Comparison of ENCODE assay signal across 9 cellular contexts in the genomic region with DNA sequence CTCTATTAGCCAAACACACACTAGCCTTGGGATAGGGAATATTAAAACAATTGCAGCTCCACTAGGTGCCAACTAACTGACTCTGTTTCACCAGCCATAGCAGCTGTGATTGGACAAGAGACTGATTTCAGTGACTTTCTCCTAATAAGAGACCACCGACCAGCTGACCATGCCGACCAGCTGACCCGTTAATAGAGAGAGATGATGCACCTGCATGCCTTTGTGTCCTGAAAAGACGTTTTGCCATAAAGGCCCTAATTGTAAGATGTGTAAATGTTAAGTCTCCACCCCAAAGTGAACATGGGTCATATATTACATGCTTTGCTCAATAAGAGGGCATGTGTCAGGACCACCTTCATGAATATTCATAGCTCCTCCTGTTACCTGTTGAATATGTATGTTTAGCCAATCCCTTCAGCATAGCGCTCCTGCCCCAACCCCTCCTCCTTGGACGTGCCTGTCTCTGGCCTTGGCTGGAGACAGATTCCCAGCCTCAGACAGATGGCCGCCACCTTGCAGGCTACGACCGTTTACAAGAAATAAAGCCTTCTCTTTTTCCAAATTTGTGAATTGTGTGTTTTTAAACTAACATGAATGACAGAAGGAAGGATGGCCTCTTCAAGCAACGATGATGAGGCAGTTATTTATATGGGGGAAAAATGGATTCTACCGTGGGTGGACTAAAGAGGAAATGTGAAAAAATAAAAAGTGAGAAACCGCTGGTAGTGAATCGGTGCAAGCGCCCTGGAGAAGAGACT. TPM values are rescaled to one million over a fixed set of nuclear protein-coding genes. Genes with fewer than 3 reads are reported as not detected.
A peak's percentile ranks its signal among the peaks of the same experiment; 100 is the strongest.
DNase-seq lines count a peak whose midpoint lies in the region; ATAC-seq, FAIRE-seq and TF ChIP-seq lines count a peak whose summit lies in the region.
"Had no signal": no experiment of that assay in that cellular context is flagged by ENCODE, and none has a peak within 500 bp of the region (broad histone marks: within the 10 kb centered on the region; RNA-seq: fewer than 3 reads in every experiment).

No MANE protein-coding gene starts in this region.

- H3K9me3 ChIP-seq in Loucy (ENCODE audit: insufficient read depth, low read depth, low read length) (no peaks in the 10 kb centered on the region), K562 (replicated peaks; ENCODE audit: control insufficient read depth, insufficient read depth, low read depth, low read length) (no peaks in the 10 kb centered on the region), left lung (no peaks in the 10 kb centered on the region)

- TF ChIP-seq RAD21 in K562 (CRISPR knock-in tag; conservative IDR thresholded peaks at IDR 0.05 in 1 of 2, IDR thresholded peaks at IDR 0.05 in 1 of 2): no peak

- CTCF ChIA-PET in K562 (lab: Yijun Ruan, JAX; ENCODE audit: low intra/inter-chr PET ratio): no interaction called here

- H3K27me3 ChIP-seq in Loucy (ENCODE audit: insufficient read depth, low read length, poor library complexity, severe bottlenecking) (no peaks in the 10 kb centered on the region), K562 (ENCODE audit: control insufficient read depth in 2 of 2, insufficient read depth in 2 of 2, low read length in 2 of 2) (no peaks in the 10 kb centered on the region), left lung (no peaks in the 10 kb centered on the region)

- H3K9ac ChIP-seq in Loucy (ENCODE audit: low read depth, low read length, poor library complexity, severe bottlenecking) (peak overlapping the region; percentile 89), K562 (ENCODE audit: insufficient read depth in 1 of 2, low read depth in 2 of 2, low read length in 2 of 2) (peak overlapping the region; percentile 18 to 42; a peak in 2 of 4 replicates)
- H3K9ac ChIP-seq: KMS-11 had no signal

- H3K4me2 ChIP-seq in Loucy (ENCODE audit: low read depth, low read length, poor library complexity, severe bottlenecking) (peak overlapping the region; percentile 85), K562 (ENCODE audit: insufficient read depth, low read length) (peak overlapping the region; percentile 80)

- H3K4me1 ChIP-seq in Loucy (ENCODE audit: insufficient read depth, low read length, poor library complexity, severe bottlenecking) (peaks cover 52% of the 10 kb centered on the region), K562 (replicated peaks in 1 of 2; ENCODE audit: control insufficient read depth in 2 of 2, insufficient read depth in 2 of 2, low read length in 2 of 2) (peaks cover 11 to 43% of the 10 kb centered on the region in 2 experiments; a peak in 4 of 5 replicates), left lung (peaks cover 11 to 64% of the 10 kb centered on the region in 2 donors)

- H3K36me3 ChIP-seq in Loucy (ENCODE audit: insufficient read depth, low read length) (peaks cover 15% of the 10 kb centered on the region; the same call in 1 of the 2 replicates), K562 (ENCODE audit: control insufficient read depth, insufficient read depth, low read length) (peaks cover 35% of the 10 kb centered on the region), left lung (peaks cover 0 to 19% of the 10 kb centered on the region in 2 donors)

- POLR2A ChIA-PET in K562 (lab: Yijun Ruan, JAX): interaction anchor here (0.7 to 1.6 kb wide), 2 partner anchors 8 to 9 kb away, joined by 4 to 5 read pairs; no protein-coding TSS in a partner anchor

- TF ChIP-seq CTCF in Loucy (conservative IDR thresholded peaks at IDR 0.05; ENCODE audit: low read length): no peak
- no peak for TF ChIP-seq CTCF in K562 (IDR thresholded peaks at IDR 0.05 in 2 of 3, conservative IDR thresholded peaks at IDR 0.05 in 1 of 3; ENCODE audit: insufficient read depth in 2 of 3, low read depth in 1 of 3, low read length in 3 of 3)
- TF ChIP-seq CTCF in left lung (IDR thresholded peaks at IDR 0.05): no peak

- H3K9me2 ChIP-seq in Loucy (replicated peaks; ENCODE audit: low read depth, low read length): no peaks in the 10 kb centered on the region

- H2AFZ ChIP-seq in Loucy (ENCODE audit: low read length): peak overlapping the region; percentile 88
- H2AFZ ChIP-seq in K562 (ENCODE audit: low read depth, low read length): no peak overlapping the region

- H3K9me1 ChIP-seq in K562 (ENCODE audit: control insufficient read depth, insufficient read depth, low read length): peaks cover 1% of the 10 kb centered on the region

- peaks cover 74% of the 10 kb centered on the region for H3K79me2 ChIP-seq in Loucy (ENCODE audit: insufficient read depth, low read length)
- H3K79me2 ChIP-seq in K562 (ENCODE audit: control insufficient read depth, insufficient read depth, low read length): peaks cover 68% of the 10 kb centered on the region

- intact Hi-C loops in K562 (cut with micrococcal nuclease): no loop called here
- intact Hi-C loops in left lung (cut with DNase I): no loop called here

- H3K27ac ChIP-seq in K562 (ENCODE audit: extremely low read depth, low read depth, low read length) (no peak overlapping the region), left lung (peak overlapping the region; percentile 82 to 89), temporal lobe (ENCODE audit: low read depth, low read length) (peak overlapping the region; percentile 89)
- H3K27ac ChIP-seq: KMS-11 had no signal

- 28% methylated on average over 14 of the region's 14 CpGs for WGBS in K562 (ENCODE audit: insufficient coverage, low coverage, missing lambda C conversion rate)

- no peak for TF ChIP-seq EP300 in K562 (IDR thresholded peaks at IDR 0.05; ENCODE audit: low read length)

- no peak for TF ChIP-seq POLR2A in K562 (conservative IDR thresholded peaks at IDR 0.05)

- peaks cover 9% of the 10 kb centered on the region for H4K20me1 ChIP-seq in Loucy (ENCODE audit: insufficient read depth, low read length, poor library complexity, severe bottlenecking)
- H4K20me1 ChIP-seq in K562 (replicated peaks; ENCODE audit: control insufficient read depth, insufficient read depth, low read length): no peaks in the 10 kb centered on the region

- BruUV-seq in K562 (replicated peaks; lab: Mats Ljungman, UMichigan): no TSS peak

- in situ Hi-C loops in K562 (cut with MboI): no loop called here

- FAIRE-seq in K562 (lab: Jason Lieb, UNC): peak; percentile 95

- ATAC-seq in K562: peak; percentile 46
- ATAC-seq in left lung: no peak
- no peak for ATAC-seq in GM21367 (IDR thresholded peaks at IDR 0.05; ENCODE audit: unreplicated experiment)

- DNase-seq in DMS153 (lab: John Stamatoyannopoulos, UW) (peak; percentile 24), K562 (ENCODE audit: extremely low read depth in 1 of 4, low spot score in 3 of 4) (peak in 2 of 4 experiments; percentile 37 to 72), left lung (no peak), GDM1 (lab: John Stamatoyannopoulos, UW) (no peak), activated gamma-delta T cell treated with Interleukin-2 at 50 U/mL for 16 hours (no peak)

- H3K4me3 ChIP-seq in Loucy (ENCODE audit: low read length, poor library complexity, severe bottlenecking) (peak overlapping the region; percentile 82), K562 (no peak overlapping the region), left lung (peak overlapping the region in 1 of 2 donors; percentile 81)

- peaks cover 4% of the 10 kb centered on the region; the same call in 1 of the 2 replicates for H3F3A ChIP-seq in Loucy (ENCODE audit: low read depth)

TF ChIP-seq in K562, 482 proteins besides CTCF, POLR2A, EP300 and RAD21 (continues in another document):
- TF ChIP-seq C11orf30 (IDR thresholded peaks at IDR 0.05; ENCODE audit: low read depth): peak; percentile 68
- TF ChIP-seq SRSF3 (IDR thresholded peaks at IDR 0.05; ENCODE audit: insufficient read depth, low read length): no peak
- TF ChIP-seq MEIS2 (IDR thresholded peaks at IDR 0.05; ENCODE audit: partially characterized antibody): peak; percentile 63

RNA-seq across cellular contexts. Expression of a gene that starts 1.2 kb away (rescaled TPM):
- 145 and 274 TPM in 2 replicates for total RNA-seq in K562 (2011; cell fraction: chromatin; rRNA removed; ENCODE audit: low replicate concordance)
- total RNA-seq in K562 (2011; cell fraction: nucleolus; rRNA removed): 145 TPM in 2 replicates
- total RNA-seq in K562 (2011; cell fraction: nucleoplasm; rRNA removed): 145 and 159 TPM in 2 replicates
- total RNA-seq in K562 (2014; rRNA removed) (44.5 and 53.6 TPM in 2 replicates), K562 (2014; rRNA removed; fragmentation: Illumina TruSeq; extraction: Trizol) (26.3 and 27.4 TPM in 2 replicates), K562 (2015; rRNA removed; fragmentation: Illumina TruSeq; extraction: Trizol) (41.7 and 42.8 TPM in 2 replicates), K562 (2021) (47.9 and 51.6 TPM in 2 replicates), left lung (10 to 100 TPM; 71.4 to 78.9 TPM), temporal lobe (18.7 TPM)
- polyA plus RNA-seq in K562 (2011; rRNA removed) (43.2 and 51.7 TPM in 2 replicates), K562 (2014; fragmentation: Illumina TruSeq; extraction: Trizol) (40.3 and 42.1 TPM in 2 replicates), K562 (2014; fragmentation: Nextera tagmentation; extraction: Ambion mirVana) (10 to 100 TPM; 12.7 to 14.6 TPM), K562 (2014; rRNA removed) (54.0 and 57.3 TPM in 2 replicates)
- polyA plus RNA-seq in K562 (2011; cell fraction: cytosol; rRNA removed): 39.6 and 42.6 TPM in 2 replicates
- 255 and 291 TPM in 2 replicates for polyA plus RNA-seq in K562 (2011; cell fraction: nucleus; rRNA removed)
- 53.2 and 78.7 TPM in 2 replicates for polyA plus RNA-seq in K562 (2012)
- 42.5 and 45.5 TPM in 2 replicates for polyA minus RNA-seq in K562 (2011; rRNA and poly(A)+ RNA removed)
- 18.2 and 28.0 TPM in 2 replicates for polyA minus RNA-seq in K562 (2011; cell fraction: cytosol; rRNA and poly(A)+ RNA removed)
- 113 and 147 TPM in 2 replicates for polyA minus RNA-seq in K562 (2011; cell fraction: nucleus; rRNA and poly(A)+ RNA removed)

RNA-seq across cellular contexts. Expression of a gene that starts 3.6 kb away (rescaled TPM):
- total RNA-seq in K562 (2011; cell fraction: chromatin; rRNA removed; ENCODE audit: low replicate concordance): 183 and 461 TPM in 2 replicates
- 625 and 780 TPM in 2 replicates for total RNA-seq in K562 (2011; cell fraction: nucleolus; rRNA removed)
- 410 and 462 TPM in 2 replicates for total RNA-seq in K562 (2011; cell fraction: nucleoplasm; rRNA removed)
- total RNA-seq in K562 (2014; rRNA removed): 96.8 and 126 TPM in 2 replicates
- total RNA-seq in K562 (2014; rRNA removed; fragmentation: Illumina TruSeq; extraction: Trizol): 34.2 and 38.0 TPM in 2 replicates
- 45.5 and 48.0 TPM in 2 replicates for total RNA-seq in K562 (2015; rRNA removed; fragmentation: Illumina TruSeq; extraction: Trizol)
- 176 and 181 TPM in 2 replicates for total RNA-seq in K562 (2021)
- 107 and 268 TPM in 2 replicates for polyA plus RNA-seq in K562 (2011; rRNA removed)
- 249 and 261 TPM in 2 replicates for polyA plus RNA-seq in K562 (2011; cell fraction: cytosol; rRNA removed)
- polyA plus RNA-seq in K562 (2011; cell fraction: nucleus; rRNA removed): 198 and 205 TPM in 2 replicates
- polyA plus RNA-seq in K562 (2012): 92.0 and 179 TPM in 2 replicates
- polyA plus RNA-seq in K562 (2014; fragmentation: Illumina TruSeq; extraction: Trizol): 136 and 192 TPM in 2 replicates
- polyA plus RNA-seq in K562 (2014; fragmentation: Nextera tagmentation; extraction: Ambion mirVana): 10 to 100 TPM in 1 of 2 experiments, 1 to 10 TPM in 1; 8.4 to 14.5 TPM
- 82.4 and 83.0 TPM in 2 replicates for polyA plus RNA-seq in K562 (2014; rRNA removed)
- 91.4 and 116 TPM in 2 replicates for polyA minus RNA-seq in K562 (2011; rRNA and poly(A)+ RNA removed)
- 249 and 302 TPM in 2 replicates for polyA minus RNA-seq in K562 (2011; cell fraction: cytosol; rRNA and poly(A)+ RNA removed)
- 51.8 and 90.1 TPM in 2 replicates for polyA minus RNA-seq in K562 (2011; cell fraction: nucleus; rRNA and poly(A)+ RNA removed)
- 100 to 1,000 TPM in 1 of 2 donors, 10 to 100 TPM in 1; 87.9 to 200 TPM for total RNA-seq in left lung
- total RNA-seq in temporal lobe: 20.9 TPM
